Comparison of ENCODE assay signal across 13 cellular contexts in the genomic region with DNA sequence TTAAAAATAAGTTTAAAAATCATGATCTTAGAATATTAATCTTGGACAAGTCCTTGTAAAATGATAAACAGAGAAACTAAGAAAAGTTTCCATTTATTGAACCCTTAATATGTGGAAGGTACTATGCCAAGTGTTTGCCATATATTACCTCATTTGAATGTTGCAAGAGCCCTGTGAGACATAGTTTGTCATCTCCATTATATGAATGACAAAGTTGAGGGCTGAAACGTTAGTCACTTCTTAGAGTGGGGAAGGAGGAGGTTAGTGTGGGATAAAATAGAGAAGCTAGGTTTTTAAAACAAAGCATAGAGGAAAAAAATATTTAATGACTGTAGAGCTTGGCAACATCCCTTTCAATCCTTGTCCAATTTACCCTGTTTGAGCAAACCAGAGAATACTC. TPM values are rescaled to one million over a fixed set of nuclear protein-coding genes. Genes with fewer than 3 reads are reported as not detected.
DNase-seq lines count a peak whose midpoint lies in the region; ATAC-seq and TF ChIP-seq lines count a peak whose summit lies in the region.
"Had no signal": no experiment of that assay in that cellular context is flagged by ENCODE, and none has a peak within 500 bp of the region (broad histone marks: within the 10 kb centered on the region; RNA-seq: fewer than 3 reads in every experiment).

No MANE protein-coding gene starts in this region.

- intact Hi-C loops in sigmoid colon (cut with DNase I), result loop anchor here (5.0 to 10.0 kb wide), 4 partner anchors 79 to 409 kb away; no protein-coding TSS in a partner anchor

- WGBS in sigmoid colon, 2 donors, result 30 to 46% methylated on average over 1 of the region's 1 CpG

- H3K9ac ChIP-seq in ES-I3 (ENCODE audit: low read depth, low read length), result peak overlapping the region; percentile 75; the same call in 1 of the 2 replicates
- no peak overlapping the region for H3K9ac ChIP-seq in fibroblast of lung (ENCODE audit: insufficient read depth, low read length)

- TF ChIP-seq EP300 in sigmoid colon (IDR thresholded peaks at IDR 0.05), result no peak

- no peaks in the 10 kb centered on the region for H3K27me3 ChIP-seq in fibroblast of lung (ENCODE audit: control insufficient read depth, insufficient read depth, low read length)
- H3K27me3 ChIP-seq in sigmoid colon, result no peaks in the 10 kb centered on the region
- H3K27me3 ChIP-seq: vagina had no signal

- H3K9me3 ChIP-seq in ES-I3 (ENCODE audit: control insufficient read depth, insufficient read depth, low read length), result no peaks in the 10 kb centered on the region
- no peaks in the 10 kb centered on the region for H3K9me3 ChIP-seq in fibroblast of lung (ENCODE audit: control insufficient read depth, insufficient read depth, low read depth, low read length)
- no peaks in the 10 kb centered on the region for H3K9me3 ChIP-seq in sigmoid colon
- H3K9me3 ChIP-seq: vagina had no signal

- H3K4me1 ChIP-seq in ES-I3 (ENCODE audit: insufficient read depth, low read length) (peaks cover 15% of the 10 kb centered on the region), fibroblast of lung (ENCODE audit: control insufficient read depth, extremely low read depth, insufficient read depth, low read length) (peaks cover 8% of the 10 kb centered on the region), sigmoid colon (peaks cover 0 to 61% (median 58%) of the 10 kb centered on the region in 4 donors)

- H3K4me1 Mint-ChIP-seq in activated naive CD8-positive, alpha-beta T cell treated with anti-CD3 and anti-CD28 coated beads, Interleukin-2, amount 50 U/mL, for 24 hours, result peaks cover 6% of the 10 kb centered on the region

- H3K27me3 Mint-ChIP-seq in activated naive CD8-positive, alpha-beta T cell treated with anti-CD3 and anti-CD28 coated beads, Interleukin-2, amount 50 U/mL, for 24 hours, result peaks cover 77% of the 10 kb centered on the region

- H3K4me2 ChIP-seq in fibroblast of lung (ENCODE audit: extremely low read depth, insufficient read depth, low read length), result peak overlapping the region; percentile 85

- peaks cover 53% of the 10 kb centered on the region for H3K79me2 ChIP-seq in fibroblast of lung (ENCODE audit: control insufficient read depth, insufficient read depth, low read length)

- no peak overlapping the region for H2AFZ ChIP-seq in fibroblast of lung (ENCODE audit: low read length)

- no peaks in the 10 kb centered on the region for H3K9me3 Mint-ChIP-seq in activated naive CD8-positive, alpha-beta T cell treated with anti-CD3 and anti-CD28 coated beads, Interleukin-2, amount 50 U/mL, for 24 hours

- peaks cover 4% of the 10 kb centered on the region for H3K36me3 ChIP-seq in ES-I3 (ENCODE audit: insufficient read depth, low read length)
- peaks cover 5% of the 10 kb centered on the region for H3K36me3 ChIP-seq in fibroblast of lung (ENCODE audit: control insufficient read depth, insufficient read depth, low read length)
- H3K36me3 ChIP-seq in sigmoid colon, result peaks cover 0 to 36% (median 9%) of the 10 kb centered on the region in 4 donors
- H3K36me3 ChIP-seq: vagina had no signal

- H3K36me3 Mint-ChIP-seq in activated naive CD8-positive, alpha-beta T cell treated with anti-CD3 and anti-CD28 coated beads, Interleukin-2, amount 50 U/mL, for 24 hours (ENCODE audit: low read depth), result no peaks in the 10 kb centered on the region

- H3K27ac Mint-ChIP-seq in activated naive CD8-positive, alpha-beta T cell treated with anti-CD3 and anti-CD28 coated beads, Interleukin-2, amount 50 U/mL, for 24 hours, result no peak overlapping the region

- no peaks in the 10 kb centered on the region for H4K20me1 ChIP-seq in fibroblast of lung (ENCODE audit: control insufficient read depth, extremely low read depth, insufficient read depth, low read length)

- peak; percentile 85 for DNase-seq in RKO (ENCODE audit: low spot score)
- DNase-seq in fibroblast of lung (ENCODE audit: low read depth in 2 of 2), result peak; percentile 70 to 86
- no peak for DNase-seq in sigmoid colon
- DNase-seq in NCI-H82 treated with DMSO at 0.1 percent for 48 hours (lab: John Stamatoyannopoulos, UW; ENCODE audit: unreplicated experiment), result no peak
- no peak for DNase-seq in activated naive CD8-positive, alpha-beta T cell treated with anti-CD3 and anti-CD28 coated beads, Interleukin-2, amount 50 U/mL, for 24 hours
- DNase-seq in NCI-H526 treated with DMSO at 0.1 percent for 48 hours (lab: John Stamatoyannopoulos, UW), result no peak
- DNase-seq: DND-41; H7; hippocampal formation; stimulated activated CD4-positive, alpha-beta T cell treated with anti-CD3 and anti-CD28 coated beads, Interleukin-4, amount 100 ng/mL, for 24 hours had no signal

- H3K27ac ChIP-seq in fibroblast of lung (ENCODE audit: insufficient read depth, low read length) (peak overlapping the region; percentile 90), sigmoid colon (peak overlapping the region; percentile 88 to 97 (median 96))
- H3K27ac ChIP-seq: vagina had no signal

- no peak overlapping the region for H3K4me3 Mint-ChIP-seq in activated naive CD8-positive, alpha-beta T cell treated with anti-CD3 and anti-CD28 coated beads, Interleukin-2, amount 50 U/mL, for 24 hours

- TF ChIP-seq POLR2A in sigmoid colon (IDR thresholded peaks at IDR 0.05), result no peak

- H3K4me3 ChIP-seq in fibroblast of lung (replicated peaks in 1 of 4; ENCODE audit: control extremely low read depth in 1 of 4, insufficient read depth in 1 of 4, low read depth in 3 of 4, low read length in 4 of 4) (peak overlapping the region; percentile 59 to 77 (median 68)), sigmoid colon (peak overlapping the region; percentile 28 to 61 (median 56))

- ATAC-seq in HG02973 (IDR thresholded peaks at IDR 0.05; ENCODE audit: unreplicated experiment), result no peak
- ATAC-seq in activated naive CD8-positive, alpha-beta T cell treated with anti-CD3 and anti-CD28 coated beads, Interleukin-2, amount 50 U/mL, for 24 hours, result no peak

- no peak for TF ChIP-seq CTCF in fibroblast of lung (conservative IDR thresholded peaks at IDR 0.05 in 1 of 2, IDR thresholded peaks at IDR 0.05 in 1 of 2; ENCODE audit: low read depth in 1 of 2, low read length in 2 of 2)
- no peak for TF ChIP-seq CTCF in sigmoid colon (IDR thresholded peaks at IDR 0.05)

RNA-seq across cellular contexts. Expression of gene TNC, which starts 2.0 kb away (rescaled TPM):
- 457 and 560 TPM in 2 replicates for total RNA-seq in fibroblast of lung
- 227 and 340 TPM in 2 replicates for polyA plus RNA-seq in fibroblast of lung
- polyA plus RNA-seq in fibroblast of lung (2012), result 211 and 288 TPM in 2 replicates
- 619 and 991 TPM in 2 replicates for polyA minus RNA-seq in fibroblast of lung (ENCODE audit: low replicate concordance)
- 100 to 1,000 TPM; 127 to 742 (median 590) TPM for total RNA-seq in sigmoid colon
- polyA plus RNA-seq in sigmoid colon, result 10 to 100 TPM in 1 of 3 donors, 1 to 10 TPM in 1, under 1 TPM in 1; 0.69 to 37.8 (median 1.2) TPM

Comparison
In these comparisons a context has a peak if more than half of its experiments do, and no peak if none do; other contexts are left out.
1. DNase-seq: peak in RKO (single experiment) and fibroblast of lung (2 of 2); none in sigmoid colon (single experiment), NCI-H82 treated with DMSO at 0.1 percent for 48 hours (single experiment), activated naive CD8-positive, alpha-beta T cell treated with anti-CD3 and anti-CD28 coated beads, Interleukin-2, amount 50 U/mL, for 24 hours (single experiment) and NCI-H526 treated with DMSO at 0.1 percent for 48 hours (single experiment).